ENCODE assay signal across 8 cellular contexts in the genomic region with DNA sequence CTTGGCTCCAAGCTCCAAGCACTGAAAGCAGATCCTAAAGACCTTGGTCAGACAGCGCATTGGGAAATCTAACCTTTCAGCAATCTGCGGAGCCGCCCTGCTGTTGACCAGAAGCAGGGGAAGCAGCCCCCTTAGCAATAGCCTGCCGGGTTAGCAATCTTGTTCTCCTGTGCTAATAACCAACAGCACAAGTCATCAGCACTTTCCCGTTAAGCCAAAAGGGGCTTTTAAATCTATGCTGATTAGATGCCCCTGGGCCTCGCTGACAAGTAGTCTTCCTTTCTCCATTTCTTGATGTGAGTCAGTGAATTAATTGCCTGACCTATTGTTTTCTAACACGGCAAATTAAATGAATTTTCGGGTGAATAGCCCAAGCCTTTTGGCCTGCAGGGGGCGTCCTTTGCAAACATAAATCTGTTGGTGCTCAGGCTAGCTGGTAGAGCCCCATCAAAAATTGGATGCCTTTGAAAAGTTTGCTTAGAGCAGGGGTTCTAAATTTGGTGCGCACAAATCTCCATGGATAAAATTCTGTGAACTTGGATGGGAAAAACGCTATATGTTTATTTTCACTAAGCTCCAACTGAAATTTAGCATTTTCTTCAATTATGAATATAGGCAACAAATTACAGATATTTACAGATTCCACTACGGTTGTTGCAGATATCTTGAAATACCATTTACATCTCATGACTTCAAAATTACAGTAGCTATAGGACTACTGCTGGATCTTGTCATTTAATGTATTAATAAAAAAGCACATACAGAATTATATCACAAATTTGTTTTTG. TPM values are rescaled to one million over a fixed set of nuclear protein-coding genes. Genes with fewer than 3 reads are reported as not detected.
A peak's percentile ranks its signal among the peaks of the same experiment; 100 is the strongest.
DNase-seq lines count a peak whose midpoint lies in the region; ATAC-seq lines count a peak whose summit lies in the region.

No MANE protein-coding gene starts in this region.

- DNase-seq in D341Med (ENCODE audit: low spot score) (peak; percentile 63), H4 (ENCODE audit: low spot score) (peak; percentile 41), NCI-H345 (lab: John Stamatoyannopoulos, UW) (peak; percentile 77), cerebellum (ENCODE audit: low spot score) (peak; percentile 67), left lobe of liver (ENCODE audit: low spot score) (peak; percentile 84)
- peak; percentile 90 to 92 for DNase-seq in stimulated activated CD4-positive, alpha-beta T cell treated with anti-CD3 and anti-CD28 coated beads, Interleukin-2, amount 100 ng/mL, for 24 hours

- peak; percentile 36 to 44 for ATAC-seq in activated CD4-positive, CD25-positive, alpha-beta regulatory T cell treated with anti-CD3 and anti-CD28 coated beads, Interleukin-2, amount 50 U/mL, for 24 hours
- ATAC-seq in left lobe of liver (peak; percentile 82), GM21825 (IDR thresholded peaks at IDR 0.05; ENCODE audit: unreplicated experiment) (no peak)

RNA-seq across cellular contexts. Expression of a gene that starts 24.7 kb away (rescaled TPM):
- total RNA-seq in H4 (2014; rRNA removed; shearing (Covaris generic)), result 28.6 and 30.6 TPM in 2 replicates
- total RNA-seq in cerebellum (18.3 TPM), left lobe of liver (29.5 TPM)

RNA-seq across cellular contexts. Expression of a gene that starts 24.7 kb away (rescaled TPM):
- 4.6 and 5.6 TPM in 2 replicates for total RNA-seq in H4 (2014; rRNA removed; shearing (Covaris generic))
- 19.4 TPM for total RNA-seq in cerebellum
- total RNA-seq in left lobe of liver, result 3.7 TPM

Comparison
In these comparisons a context has a peak if more than half of its experiments do, and no peak if none do; other contexts are left out.
1. DNase-seq: peak in every context shown above with its lines; median percentile 91 in stimulated activated CD4-positive, alpha-beta T cell treated with anti-CD3 and anti-CD28 coated beads, Interleukin-2, amount 100 ng/mL, for 24 hours; 84 in left lobe of liver; 77 in NCI-H345; 67 in cerebellum; 63 in D341Med; 41 in H4.